ENCODE assay signal across 25 cellular contexts in genomic region chr5:87503004-87503403, GRCh38.
"Had no signal": no experiment of that assay in that cellular context is flagged by ENCODE, and none has a peak within 500 bp of the region (broad histone marks: within the 10 kb centered on the region; RNA-seq: fewer than 3 reads in every experiment).

No MANE protein-coding gene starts in this region.

- H3K27me3 ChIP-seq: colonic mucosa, esophagus muscularis mucosa, esophagus squamous epithelium, foreskin keratinocyte, gastrocnemius medialis, gastroesophageal sphincter, heart left ventricle, heart right ventricle had no signal

- H3K4me3 ChIP-seq: colonic mucosa, coronary artery, dorsolateral prefrontal cortex, esophagus muscularis mucosa, esophagus squamous epithelium, gastrocnemius medialis, gastroesophageal sphincter, heart left ventricle, heart right ventricle had no signal

- H3K27me3 Mint-ChIP-seq: dendritic cell treated with granulocyte-macrophage colony-stimulating factor and Interleukin-4, amounts not matched to agents 40 ng/mL and 50 ng/mL, for 4 days had no signal

- ATAC-seq: effector memory CD8-positive, alpha-beta T cell; esophagus mucosa; foreskin keratinocyte; gastrocnemius medialis; gastroesophageal sphincter; heart left ventricle; heart right ventricle had no signal

- H3K27ac ChIP-seq: colonic mucosa, coronary artery, dorsolateral prefrontal cortex, epithelial cell of prostate, esophagus muscularis mucosa, esophagus squamous epithelium, foreskin keratinocyte, gastrocnemius medialis, gastroesophageal sphincter, heart left ventricle, heart right ventricle had no signal

- H3K9me3 Mint-ChIP-seq: effector memory CD8-positive, alpha-beta T cell; endodermal cell had no signal

- H3K9me3 ChIP-seq: colonic mucosa, esophagus muscularis mucosa, esophagus squamous epithelium, gastrocnemius medialis, heart left ventricle had no signal

- H3K36me3 ChIP-seq: colonic mucosa, esophagus muscularis mucosa, esophagus squamous epithelium, gastrocnemius medialis, gastroesophageal sphincter, heart left ventricle, heart right ventricle had no signal

- H3K4me1 ChIP-seq: colonic mucosa, esophagus muscularis mucosa, esophagus squamous epithelium, foreskin keratinocyte, gastrocnemius medialis, gastroesophageal sphincter, heart left ventricle, heart right ventricle had no signal

- H3K27ac Mint-ChIP-seq: dendritic cell treated with granulocyte-macrophage colony-stimulating factor and Interleukin-4, amounts not matched to agents 40 ng/mL and 50 ng/mL, for 4 days; effector memory CD8-positive, alpha-beta T cell; endodermal cell had no signal

- H3K4me3 Mint-ChIP-seq: dendritic cell treated with granulocyte-macrophage colony-stimulating factor and Interleukin-4, amounts not matched to agents 40 ng/mL and 50 ng/mL, for 4 days; effector memory CD8-positive, alpha-beta T cell; endodermal cell had no signal

- DNase-seq: colonic mucosa; cortex of kidney; dermis blood vessel endothelial cell; dorsolateral prefrontal cortex; effector CD4-positive, alpha-beta T cell; effector CD8-positive, alpha-beta T cell; effector memory CD4-positive, alpha-beta T cell; effector memory CD8-positive, alpha-beta T cell; endodermal cell; erythroblast; esophagus squamous epithelium; foreskin fibroblast; foreskin keratinocyte; foreskin melanocyte; gastrocnemius medialis; glutamatergic neuron; head of caudate nucleus; heart left ventricle; heart right ventricle had no signal

- H3K4me1 Mint-ChIP-seq: endodermal cell had no signal
